Comparison of ENCODE assay signal across 22 cellular contexts in the genomic region with DNA sequence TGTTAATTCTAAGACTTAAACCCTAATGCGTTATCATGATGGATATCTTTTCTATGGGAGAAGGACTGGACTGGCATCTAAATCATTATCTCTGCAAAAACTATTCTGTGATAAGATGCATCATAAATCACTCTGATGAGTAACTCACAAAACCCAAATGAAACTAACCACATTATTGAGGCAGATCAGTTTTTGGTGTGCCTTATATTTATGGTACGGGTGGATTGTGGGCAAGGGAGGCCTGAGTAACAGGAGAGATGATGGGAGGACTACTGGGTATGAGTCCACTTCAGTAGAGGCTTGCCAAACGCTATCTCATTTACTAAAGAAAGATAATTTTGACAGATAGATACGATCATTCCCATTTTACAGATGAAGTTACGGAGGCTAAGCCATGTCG.
"Had no signal": no experiment of that assay in that cellular context is flagged by ENCODE, and none has a peak within 500 bp of the region (broad histone marks: within the 10 kb centered on the region; RNA-seq: fewer than 3 reads in every experiment).

No MANE protein-coding gene starts in this region.

- H3K9ac ChIP-seq: neural progenitor cell had no signal

- H3K4me3 ChIP-seq: esophagus muscularis mucosa, gastroesophageal sphincter, neural progenitor cell, ovary, right atrium auricular region, sigmoid colon, skin epidermis, stomach, thoracic aorta, transverse colon had no signal

- H3K27ac Mint-ChIP-seq: dendritic cell treated with granulocyte-macrophage colony-stimulating factor and Interleukin-4, amounts not matched to agents 40 ng/mL and 50 ng/mL, for 4 days; effector memory CD8-positive, alpha-beta T cell; natural killer cell; neural progenitor cell had no signal

- H3K36me3 Mint-ChIP-seq: natural killer cell, neural progenitor cell had no signal

- H3K9me3 Mint-ChIP-seq: dendritic cell treated with granulocyte-macrophage colony-stimulating factor and Interleukin-4, amounts not matched to agents 40 ng/mL and 50 ng/mL, for 4 days; effector memory CD8-positive, alpha-beta T cell; natural killer cell; neural progenitor cell had no signal

- H3K27ac ChIP-seq: epithelial cell of prostate, esophagus muscularis mucosa, gastroesophageal sphincter, neural progenitor cell, ovary, right atrium auricular region, sigmoid colon, stomach, thoracic aorta, transverse colon had no signal

- H3K27me3 ChIP-seq: esophagus muscularis mucosa, gastroesophageal sphincter, neural progenitor cell, ovary, right atrium auricular region, sigmoid colon, stomach, transverse colon had no signal

- H3K4me1 ChIP-seq: esophagus muscularis mucosa, gastroesophageal sphincter, neural progenitor cell, transverse colon had no signal

- ATAC-seq: effector memory CD8-positive, alpha-beta T cell; gastroesophageal sphincter; left lobe of liver; natural killer cell had no signal

- H3K4me3 Mint-ChIP-seq: dendritic cell treated with granulocyte-macrophage colony-stimulating factor and Interleukin-4, amounts not matched to agents 40 ng/mL and 50 ng/mL, for 4 days; effector memory CD8-positive, alpha-beta T cell; natural killer cell; neural progenitor cell had no signal

- H3K27me3 Mint-ChIP-seq: dendritic cell treated with granulocyte-macrophage colony-stimulating factor and Interleukin-4, amounts not matched to agents 40 ng/mL and 50 ng/mL, for 4 days; effector memory CD8-positive, alpha-beta T cell had no signal

- H3K4me2 ChIP-seq: neural progenitor cell had no signal

- H3K36me3 ChIP-seq: esophagus muscularis mucosa, gastroesophageal sphincter, neural progenitor cell, ovary, right atrium auricular region, sigmoid colon, stomach, thoracic aorta, transverse colon had no signal

- H2AFZ ChIP-seq: neural progenitor cell had no signal

- H3K4me1 Mint-ChIP-seq: neural progenitor cell had no signal

- H3K9me3 ChIP-seq: esophagus muscularis mucosa, gastroesophageal sphincter, ovary, right atrium auricular region, sigmoid colon, stomach, thoracic aorta, transverse colon had no signal

- DNase-seq: effector memory CD8-positive, alpha-beta T cell; glutamatergic neuron; islet precursor cell; mammary epithelial cell; natural killer cell; nucleus accumbens; ovary; sigmoid colon; stimulated activated CD4-positive, alpha-beta T cell treated with anti-CD3 and anti-CD28 coated beads, Interleukin-12 subunit alpha, Interleukin-12 subunit beta, amount 100 ng/mL, for 4 hours; stimulated activated naive CD4-positive, alpha-beta T cell; stomach; substantia nigra; transverse colon had no signal
